In genomic region chr14:83309833-83310232, GRCh38 we compare ENCODE assay signal across 8 cellular contexts.
"Had no signal": no experiment of that assay in that cellular context is flagged by ENCODE, and none has a peak within 500 bp of the region (broad histone marks: within the 10 kb centered on the region; RNA-seq: fewer than 3 reads in every experiment).

No MANE protein-coding gene starts in this region.

- H3K4me3 Mint-ChIP-seq: HFFc6 had no signal

- H3K9me3 ChIP-seq: HAP-1 had no signal

- ATAC-seq: HCT116, K562 had no signal

- H3K4me3 ChIP-seq: GM23248, HAP-1, K562 had no signal

- H3K9ac ChIP-seq: GM23248 had no signal

- H3K36me3 ChIP-seq: HAP-1 had no signal

- DNase-seq: GM23248, GOT3, H7, HFFc6 had no signal

- H2AFZ ChIP-seq: GM23248 had no signal

- H3K27ac Mint-ChIP-seq: HFFc6 had no signal

- H3K4me1 ChIP-seq: HAP-1 had no signal

- H3K27ac ChIP-seq: GM23248 had no signal

- FAIRE-seq: HTR-8/SVneo, K562 had no signal
